In the genomic region with DNA sequence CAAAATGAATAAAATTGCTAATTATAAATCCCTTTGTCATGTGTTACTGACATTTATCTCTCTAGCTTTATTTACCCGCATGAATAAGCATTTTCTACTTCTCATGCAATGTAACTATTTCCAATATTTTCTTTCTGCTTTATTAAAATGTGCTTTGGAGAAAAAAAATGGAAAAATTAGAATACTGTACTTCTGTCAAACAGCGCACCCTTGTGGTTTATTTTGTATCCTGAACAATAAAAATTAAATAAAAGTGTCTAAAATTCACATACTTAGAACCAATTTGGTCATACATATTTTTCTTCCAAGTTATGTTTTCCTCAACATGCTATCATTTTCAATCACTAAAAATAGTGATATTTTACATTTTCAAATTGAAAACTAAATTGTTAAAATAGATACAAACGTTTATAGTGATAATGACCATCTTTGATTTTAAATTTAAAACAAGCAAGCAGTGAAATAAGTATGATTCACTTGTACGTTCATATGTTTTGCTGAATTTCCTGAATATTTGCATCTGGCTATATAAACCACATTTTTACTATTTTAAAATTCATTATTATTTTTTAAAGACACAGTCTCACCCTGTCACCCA, we compare ENCODE assay signal across 8 cellular contexts.
DNase-seq lines count a peak whose midpoint lies in the region; ATAC-seq, FAIRE-seq and TF ChIP-seq lines count a peak whose summit lies in the region.

No MANE protein-coding gene starts in this region.

- no peak for DNase-seq in CD8-positive, alpha-beta T cell
- DNase-seq in astrocyte of the cerebellum (ENCODE audit: low read depth) = no peak
- no peak for DNase-seq in lung (ENCODE audit: low spot score)
- no peak for DNase-seq in germinal center (ENCODE audit: low spot score)
- DNase-seq in stimulated activated naive CD8-positive, alpha-beta T cell treated with anti-CD3 and anti-CD28 coated beads, Interleukin-15, amount 100 ng/mL, for 72 hours = no peak
- DNase-seq in urothelium cell line (ENCODE audit: low spot score) = no peak

- 56 to 67% methylated on average over 4 of the region's 4 CpGs for WGBS in lung, 2 donors

- H3K36me3 Mint-ChIP-seq in CD8-positive, alpha-beta T cell = no peaks in the 10 kb centered on the region

- no peaks in the 10 kb centered on the region for H3K36me3 ChIP-seq in CD8-positive, alpha-beta T cell (ENCODE audit: insufficient read depth, low read length)
- H3K36me3 ChIP-seq in lung (ENCODE audit: control insufficient read depth in 2 of 2, insufficient read depth in 2 of 2, low read length in 2 of 2) = peaks cover 0 to 5% of the 10 kb centered on the region in 2 donors

- FAIRE-seq in urothelium cell line (lab: Jason Lieb, UNC) = no peak

- no peak overlapping the region for H3K27ac Mint-ChIP-seq in CD8-positive, alpha-beta T cell
- no peak overlapping the region for H3K27ac Mint-ChIP-seq in stimulated activated naive CD8-positive, alpha-beta T cell treated with anti-CD3 and anti-CD28 coated beads, Interleukin-15, amount 100 ng/mL, for 72 hours

- no peaks in the 10 kb centered on the region for H3K27me3 Mint-ChIP-seq in CD8-positive, alpha-beta T cell (ENCODE audit: low read depth)
- H3K27me3 Mint-ChIP-seq in stimulated activated naive CD8-positive, alpha-beta T cell treated with anti-CD3 and anti-CD28 coated beads, Interleukin-15, amount 100 ng/mL, for 72 hours = no peaks in the 10 kb centered on the region

- no peak overlapping the region for H3K4me3 Mint-ChIP-seq in CD8-positive, alpha-beta T cell
- no peak overlapping the region for H3K4me3 Mint-ChIP-seq in stimulated activated naive CD8-positive, alpha-beta T cell treated with anti-CD3 and anti-CD28 coated beads, Interleukin-15, amount 100 ng/mL, for 72 hours

- no peaks in the 10 kb centered on the region for H3K27me3 ChIP-seq in CD8-positive, alpha-beta T cell (ENCODE audit: insufficient read depth, low read length)
- H3K27me3 ChIP-seq in lung (ENCODE audit: control insufficient read depth, insufficient read depth) = no peaks in the 10 kb centered on the region

- TF ChIP-seq CTCF in CD8-positive, alpha-beta T cell (IDR thresholded peaks at IDR 0.05) = peak; percentile 38
- TF ChIP-seq CTCF in astrocyte of the cerebellum (IDR thresholded peaks at IDR 0.05; ENCODE audit: low read depth, low read length, missing control alignments) (peak; percentile 19), lung (IDR thresholded peaks at IDR 0.05; ENCODE audit: control extremely low read depth, extremely low read depth) (peak; percentile 19)

- in situ Hi-C loops in astrocyte of the cerebellum (cut with HindIII; ENCODE audit: low sequenced_read_pairs) = no loop called here

- no peak overlapping the region for H3K27ac ChIP-seq in CD8-positive, alpha-beta T cell (ENCODE audit: low read depth, low read length)
- H3K27ac ChIP-seq in lung (ENCODE audit: low read depth in 1 of 2, low read length in 1 of 2) = no peak overlapping the region

- POLR2A ChIA-PET in CD8-positive, alpha-beta T cell (lab: Charles Lee) = no interaction called here

- H3K9me3 ChIP-seq in CD8-positive, alpha-beta T cell (ENCODE audit: low read length) = no peaks in the 10 kb centered on the region
- H3K9me3 ChIP-seq in lung (ENCODE audit: control insufficient read depth in 2 of 2, insufficient read depth in 1 of 2, low read length in 1 of 2) = no peaks in the 10 kb centered on the region

- intact Hi-C loops in CD8-positive, alpha-beta T cell (cut with DNase I, micrococcal nuclease) = no loop called here

- H3K4me1 ChIP-seq in CD8-positive, alpha-beta T cell (ENCODE audit: insufficient read depth, low read length) = no peaks in the 10 kb centered on the region
- H3K4me1 ChIP-seq in lung (ENCODE audit: control insufficient read depth in 2 of 2, insufficient read depth in 2 of 2, low read length in 2 of 2) = peaks cover 0 to 3% of the 10 kb centered on the region in 2 donors

- ATAC-seq in CD8-positive, alpha-beta T cell = no peak
- ATAC-seq in HG03159 (IDR thresholded peaks at IDR 0.05; ENCODE audit: unreplicated experiment) = peak; percentile 44
- ATAC-seq in lung (ENCODE audit: insufficient read depth, low FRiP score) = peak; percentile 20
- no peak for ATAC-seq in GM18519 (IDR thresholded peaks at IDR 0.05; ENCODE audit: low FRiP score, unreplicated experiment)
- no peak for ATAC-seq in stimulated activated naive CD8-positive, alpha-beta T cell treated with anti-CD3 and anti-CD28 coated beads, Interleukin-15, amount 100 ng/mL, for 72 hours

- H3K9me3 Mint-ChIP-seq in CD8-positive, alpha-beta T cell = no peaks in the 10 kb centered on the region
- H3K9me3 Mint-ChIP-seq in stimulated activated naive CD8-positive, alpha-beta T cell treated with anti-CD3 and anti-CD28 coated beads, Interleukin-15, amount 100 ng/mL, for 72 hours = no peaks in the 10 kb centered on the region

- H3K4me1 Mint-ChIP-seq in CD8-positive, alpha-beta T cell (ENCODE audit: low read depth) = no peaks in the 10 kb centered on the region
- H3K4me1 Mint-ChIP-seq in stimulated activated naive CD8-positive, alpha-beta T cell treated with anti-CD3 and anti-CD28 coated beads, Interleukin-15, amount 100 ng/mL, for 72 hours = no peaks in the 10 kb centered on the region

- CTCF ChIA-PET in CD8-positive, alpha-beta T cell (lab: Charles Lee) = no interaction called here

- H3K4me3 ChIP-seq in CD8-positive, alpha-beta T cell (ENCODE audit: low read depth, low read length) = no peak overlapping the region
- H3K4me3 ChIP-seq in astrocyte of the cerebellum (ENCODE audit: low read depth, low read length) (no peak overlapping the region), lung (no peak overlapping the region)

Comparison
In these comparisons a context has a peak if more than half of its experiments do, and no peak if none do; other contexts are left out.
1. ATAC-seq: peak in HG03159 (single experiment) and lung (single experiment); none in CD8-positive, alpha-beta T cell (single experiment), GM18519 (single experiment) and stimulated activated naive CD8-positive, alpha-beta T cell treated with anti-CD3 and anti-CD28 coated beads, Interleukin-15, amount 100 ng/mL, for 72 hours (single experiment).
2. Peak in every context shown above with its lines, with median percentiles within 50 percentile points of each other: CTCF ChIP-seq.